In genomic region chr7:3678411-3678810, GRCh38 we compare ENCODE assay signal across 10 cellular contexts.
"Had no signal": no experiment of that assay in that cellular context is flagged by ENCODE, and none has a peak within 500 bp of the region (broad histone marks: within the 10 kb centered on the region; RNA-seq: fewer than 3 reads in every experiment).

No MANE protein-coding gene starts in this region.

- DNase-seq: GM23248, GOT3, H7, H9, HCEC 1CT, HFFc6 had no signal

- ATAC-seq: GM23338, HCT116 had no signal

- FAIRE-seq: H1, H54 had no signal
